In genomic region chr19:37519890-37520289, GRCh38 we compare ENCODE assay signal across 2 cellular contexts.
TF ChIP-seq lines count a peak whose summit lies in the region.

No MANE protein-coding gene starts in this region.

TF ChIP-seq in IMR-90, 13 proteins besides CTCF, POLR2A, EP300 and RAD21:
- TF ChIP-seq CHD1 (IDR thresholded peaks at IDR 0.05; ENCODE audit: low read depth, low read length) (no peak), CEBPB (IDR thresholded peaks at IDR 0.05; ENCODE audit: low read depth, low read length) (no peak), ELK1 (IDR thresholded peaks at IDR 0.05; ENCODE audit: borderline replicate concordance, low read depth, low read length) (no peak)

TF ChIP-seq in K562, 482 proteins besides CTCF, POLR2A, EP300 and RAD21:
- no peak for TF ChIP-seq TEAD2 (tag; IDR thresholded peaks at IDR 0.05)
- peak; percentile 39; the same call in 1 of the 2 replicates for TF ChIP-seq FOSL1 (tag; conservative IDR thresholded peaks at IDR 0.05)
TF ChIP-seq in K562: peak in this region for 1.
